Comparison of ENCODE assay signal across 3 cellular contexts in genomic region chr17:19720631-19721426, GRCh38.
A peak's percentile ranks its signal among the peaks of the same experiment; 100 is the strongest.
TF ChIP-seq lines count a peak whose summit lies in the region.

No MANE protein-coding gene starts in this region.

TF ChIP-seq in A549, 52 proteins besides CTCF, POLR2A, EP300 and RAD21:
- TF ChIP-seq HES2 (IDR thresholded peaks at IDR 0.05) (no peak), USF2 (IDR thresholded peaks at IDR 0.05) (peak; percentile 73), HOXB13 (CRISPR knock-in tag; IDR thresholded peaks at IDR 0.05; ENCODE audit: low read depth) (no peak)

TF ChIP-seq in HCT116, 20 proteins besides CTCF, POLR2A, EP300 and RAD21:
- TF ChIP-seq ZBTB33 (IDR thresholded peaks at IDR 0.05; ENCODE audit: extremely low read depth, insufficient replicate concordance, low read length) (no peak), EGR1 (IDR thresholded peaks at IDR 0.05; ENCODE audit: low read depth) (no peak), ZFX (IDR thresholded peaks at IDR 0.05) (no peak), ATF3 (IDR thresholded peaks at IDR 0.05) (no peak), TCF7L2 (IDR thresholded peaks at IDR 0.05; ENCODE audit: borderline replicate concordance, extremely low read depth, insufficient read depth, insufficient read length) (no peak), EZH2 (IDR thresholded peaks at IDR 0.05) (no peak), REST (IDR thresholded peaks at IDR 0.05; ENCODE audit: low read depth) (no peak), MAX (IDR thresholded peaks at IDR 0.05) (no peak), EZH2phosphoT487 (IDR thresholded peaks at IDR 0.05; ENCODE audit: borderline replicate concordance) (no peak), CBX3 (IDR thresholded peaks at IDR 0.05; ENCODE audit: low read depth) (no peak), SIN3A (IDR thresholded peaks at IDR 0.05; ENCODE audit: low read depth) (no peak), SP1 (IDR thresholded peaks at IDR 0.05; ENCODE audit: low read depth) (no peak), JUND (IDR thresholded peaks at IDR 0.05) (no peak), ZNF274 (IDR thresholded peaks at IDR 0.05; ENCODE audit: low read depth, low read length) (no peak)

TF ChIP-seq in GM12878, 131 proteins besides CTCF, POLR2A, EP300 and RAD21:
- peak; percentile 20 for TF ChIP-seq USF1 (IDR thresholded peaks at IDR 0.05; ENCODE audit: borderline replicate concordance, extremely low read length, insufficient read depth, low read depth, low read length)
- peak in 1 of 2 experiments; percentile 50; a peak in 2 of 4 replicates for TF ChIP-seq BHLHE40 (IDR thresholded peaks at IDR 0.05; ENCODE audit: borderline replicate concordance in 1 of 2, low read depth in 2 of 2, low read length in 1 of 2)
- TF ChIP-seq SREBF2 (IDR thresholded peaks at IDR 0.05; ENCODE audit: low read length), result no peak
- TF ChIP-seq IKZF1 (conservative IDR thresholded peaks at IDR 0.05), result peak; percentile 34; the same call in 1 of the 2 replicates
- 0 out of 2 replicates have a peak, but pooled peaks have one; percentile 34 for TF ChIP-seq NR2F1 (conservative IDR thresholded peaks at IDR 0.05)
